ENCODE assay signal across 1 cellular context in the genomic region with DNA sequence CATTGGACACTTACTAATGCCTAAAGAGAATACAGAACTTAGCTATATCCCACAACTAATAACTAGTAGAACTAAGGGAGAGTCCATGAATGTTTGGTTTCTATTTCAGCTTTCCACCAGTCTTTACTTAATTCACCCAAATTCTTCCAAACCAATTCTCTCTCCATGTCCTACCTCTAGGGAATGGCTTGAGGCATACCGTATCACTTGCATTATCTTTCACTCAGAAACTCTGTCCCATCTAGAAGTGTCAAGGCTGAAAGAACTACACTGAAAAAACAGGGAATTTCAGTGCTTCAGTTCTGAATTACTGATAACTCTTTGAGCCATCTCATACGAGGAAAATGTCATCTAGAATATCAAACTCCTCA.
TF ChIP-seq lines count a peak whose summit lies in the region.

No MANE protein-coding gene starts in this region.

TF ChIP-seq in H1, 55 proteins besides CTCF, POLR2A, EP300 and RAD21:
- TF ChIP-seq MAX (IDR thresholded peaks at IDR 0.05) (no peak), RXRA (IDR thresholded peaks at IDR 0.05; ENCODE audit: insufficient read depth, low read depth, low read length) (no peak), KDM1A (IDR thresholded peaks at IDR 0.05; ENCODE audit: borderline replicate concordance, low read length) (no peak), USF2 (IDR thresholded peaks at IDR 0.05; ENCODE audit: low read length) (no peak), GABPA (IDR thresholded peaks at IDR 0.05; ENCODE audit: borderline replicate concordance, insufficient read depth, low read length) (no peak), SP4 (IDR thresholded peaks at IDR 0.05; ENCODE audit: low read length) (no peak), EZH2 (IDR thresholded peaks at IDR 0.05; ENCODE audit: low read depth, low read length, severe bottlenecking) (no peak), CHD2 (IDR thresholded peaks at IDR 0.05; ENCODE audit: low read length) (no peak), JUN (IDR thresholded peaks at IDR 0.05; ENCODE audit: low read depth, low read length) (no peak), MAFK (IDR thresholded peaks at IDR 0.05; ENCODE audit: low read depth, low read length) (no peak), NANOG (IDR thresholded peaks at IDR 0.05; ENCODE audit: insufficient read depth, low read depth, low read length, poor library complexity, severe bottlenecking) (no peak)
